ENCODE assay signal across 8 cellular contexts in genomic region chr6:35495258-35496035, GRCh38. TPM values are rescaled to one million over a fixed set of nuclear protein-coding genes. Genes with fewer than 3 reads are reported as not detected.
A peak's percentile ranks its signal among the peaks of the same experiment; 100 is the strongest.
DNase-seq lines count a peak whose midpoint lies in the region; ATAC-seq and TF ChIP-seq lines count a peak whose summit lies in the region.

No MANE protein-coding gene starts in this region.

- peak overlapping the region; percentile 83 for H3K27ac Mint-ChIP-seq in glutamatergic neuron (ENCODE audit: unreplicated experiment)

- ATAC-seq in HG02763 (IDR thresholded peaks at IDR 0.05; ENCODE audit: unreplicated experiment) (no peak), HG03139 (IDR thresholded peaks at IDR 0.05; ENCODE audit: unreplicated experiment) (no peak)

- TF ChIP-seq CTCF in WI38 (IDR thresholded peaks at IDR 0.05; ENCODE audit: low read depth, low read length) = no peak
- TF ChIP-seq CTCF in glutamatergic neuron (IDR thresholded peaks at IDR 0.05; ENCODE audit: partially characterized antibody, unreplicated experiment) = no peak
- TF ChIP-seq CTCF in retinal pigment epithelial cell (conservative IDR thresholded peaks at IDR 0.05; ENCODE audit: low read depth, low read length) = no peak

- H3K4me3 Mint-ChIP-seq in glutamatergic neuron (ENCODE audit: unreplicated experiment) = peak overlapping the region; percentile 90

- DNase-seq in EH (ENCODE audit: low read depth) (peak; percentile 72), glutamatergic neuron (peak; percentile 43), retinal pigment epithelial cell (ENCODE audit: low read depth) (no peak), NCI-H1694 (lab: John Stamatoyannopoulos, UW) (no peak), NCI-H1105 treated with DMSO at 0.1 percent for 48 hours (lab: John Stamatoyannopoulos, UW) (no peak)

- peaks cover 14% of the 10 kb centered on the region for H3K27me3 Mint-ChIP-seq in glutamatergic neuron (ENCODE audit: unreplicated experiment)

- H3K36me3 Mint-ChIP-seq in glutamatergic neuron (ENCODE audit: unreplicated experiment) = no peaks in the 10 kb centered on the region

- H3K9me3 Mint-ChIP-seq in glutamatergic neuron (ENCODE audit: unreplicated experiment) = peaks cover 13% of the 10 kb centered on the region

- H3K4me3 ChIP-seq in WI38 (ENCODE audit: low read depth, low read length) = peak overlapping the region; percentile 75
- peak overlapping the region; percentile 63 for H3K4me3 ChIP-seq in retinal pigment epithelial cell (ENCODE audit: low read length)

- peaks cover 47% of the 10 kb centered on the region for H3K4me1 Mint-ChIP-seq in glutamatergic neuron (ENCODE audit: low read depth, unreplicated experiment)

RNA-seq across cellular contexts. Expression of gene TEAD3, which starts 1.4 kb away (rescaled TPM):
- total RNA-seq in glutamatergic neuron (ENCODE audit: unreplicated experiment) = 50.0 TPM

RNA-seq across cellular contexts. Expression of gene TULP1, which starts 17.2 kb away (rescaled TPM):
- not detected for total RNA-seq in glutamatergic neuron (ENCODE audit: unreplicated experiment)

RNA-seq across cellular contexts. Expression of gene RPL10A, which starts 27.2 kb away (rescaled TPM):
- total RNA-seq in glutamatergic neuron (ENCODE audit: unreplicated experiment) = 690 TPM

RNA-seq across cellular contexts. Expression of gene FANCE, which starts 43.3 kb away (rescaled TPM):
- total RNA-seq in glutamatergic neuron (ENCODE audit: unreplicated experiment) = 33.4 TPM

Comparison
In these comparisons a context has a peak if more than half of its experiments do, and no peak if none do; other contexts are left out.
1. DNase-seq: peak in EH (single experiment) and glutamatergic neuron (single experiment); none in retinal pigment epithelial cell (single experiment), NCI-H1694 (single experiment) and NCI-H1105 treated with DMSO at 0.1 percent for 48 hours (single experiment).